11 cellular contexts compared by ENCODE assay signal in the genomic region with DNA sequence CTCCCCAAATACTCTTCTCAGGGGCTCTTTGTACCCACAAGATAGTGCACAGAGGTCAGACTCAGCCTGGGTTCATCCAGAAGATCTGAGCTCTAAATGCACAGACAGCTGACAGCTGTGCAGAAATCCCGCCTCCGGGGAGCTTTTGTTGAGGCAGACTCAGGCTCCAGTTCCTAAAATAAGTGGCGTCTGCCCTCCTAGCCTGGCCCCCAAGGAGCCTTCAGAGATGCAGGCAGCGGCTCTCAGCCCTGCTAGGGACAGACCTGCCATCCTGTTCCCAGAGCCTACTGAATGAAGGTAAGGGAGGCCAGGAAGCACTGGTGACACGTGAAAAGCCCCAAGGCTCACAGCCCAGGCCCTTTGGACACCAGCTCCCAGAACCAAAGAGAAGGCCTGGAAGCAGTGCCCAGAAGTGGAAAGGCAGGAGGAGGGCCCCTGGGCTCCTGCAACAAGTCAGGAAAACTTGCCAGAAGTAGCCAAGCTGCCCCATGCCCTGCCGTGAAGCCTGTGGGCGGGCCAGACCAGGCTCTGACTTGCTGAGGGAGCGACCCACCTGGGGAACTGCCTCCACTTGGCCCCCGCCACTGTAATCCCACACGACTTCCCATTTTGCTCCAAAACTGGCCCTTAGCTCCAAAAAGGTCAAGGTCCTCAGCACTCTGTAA. TPM values are rescaled to one million over a fixed set of nuclear protein-coding genes. Genes with fewer than 3 reads are reported as not detected.
DNase-seq lines count a peak whose midpoint lies in the region; ATAC-seq and TF ChIP-seq lines count a peak whose summit lies in the region.
"Had no signal": no experiment of that assay in that cellular context is flagged by ENCODE, and none has a peak within 500 bp of the region (broad histone marks: within the 10 kb centered on the region; RNA-seq: fewer than 3 reads in every experiment).

No MANE protein-coding gene starts in this region.

- TF ChIP-seq POLR2A in heart left ventricle (IDR thresholded peaks at IDR 0.05): no peak

- no peaks in the 10 kb centered on the region for H3K79me1 ChIP-seq in trophoblast cell (ENCODE audit: low read length)

- H3K27me3 ChIP-seq in heart left ventricle (no peaks in the 10 kb centered on the region), heart right ventricle (no peaks in the 10 kb centered on the region), trophoblast cell (ENCODE audit: insufficient read depth, low read length) (no peaks in the 10 kb centered on the region), aorta (ENCODE audit: control insufficient read depth in 1 of 2, insufficient read depth in 2 of 2, low read length in 1 of 2) (no peaks in the 10 kb centered on the region)

- H3K4ac ChIP-seq in trophoblast cell (ENCODE audit: low read depth, low read length): no peak overlapping the region

- H2AFZ ChIP-seq in trophoblast cell (ENCODE audit: insufficient read depth, low read length, poor library complexity): no peak overlapping the region

- no peak overlapping the region for H2AK5ac ChIP-seq in trophoblast cell (ENCODE audit: low read length)

- H2BK5ac ChIP-seq in trophoblast cell (ENCODE audit: low read depth, low read length, poor library complexity): no peak overlapping the region

- H3K18ac ChIP-seq in trophoblast cell (ENCODE audit: low read length): peak overlapping the region; percentile 12

- H3K9me3 ChIP-seq in heart left ventricle (no peaks in the 10 kb centered on the region), heart right ventricle (no peaks in the 10 kb centered on the region), trophoblast cell (ENCODE audit: insufficient read depth, low read depth, low read length) (no peaks in the 10 kb centered on the region), aorta (ENCODE audit: control insufficient read depth, low read length) (no peaks in the 10 kb centered on the region)

- peaks cover 24 to 95% (median 80%) of the 10 kb centered on the region in 12 donors for H3K4me1 ChIP-seq in heart left ventricle
- peaks cover 49 to 100% (median 83%) of the 10 kb centered on the region in 9 donors for H3K4me1 ChIP-seq in heart right ventricle
- no peaks in the 10 kb centered on the region for H3K4me1 ChIP-seq in trophoblast cell (ENCODE audit: control insufficient read depth in 1 of 2, insufficient read depth in 2 of 2, low read length in 2 of 2)
- peaks cover 0 to 7% of the 10 kb centered on the region in 2 donors for H3K4me1 ChIP-seq in aorta (ENCODE audit: control insufficient read depth in 1 of 2, insufficient read depth in 2 of 2, low read length in 2 of 2)

- no peak overlapping the region for H3K23ac ChIP-seq in trophoblast cell (ENCODE audit: low read length)

- H4K12ac ChIP-seq in trophoblast cell (ENCODE audit: low read depth, low read length): no peak overlapping the region

- no peak overlapping the region for H3K9ac ChIP-seq in trophoblast cell (ENCODE audit: low read length)

- no peaks in the 10 kb centered on the region for H3K79me2 ChIP-seq in trophoblast cell (ENCODE audit: control insufficient read depth, insufficient read depth, low read length, poor library complexity)

- ATAC-seq in heart left ventricle: peak in 1 of 4 donors; percentile 8
- no peak for ATAC-seq in left cardiac atrium
- peak in 7 of 8 donors; percentile 1 to 23 (median 11) for ATAC-seq in heart right ventricle
- ATAC-seq in aorta (ENCODE audit: low FRiP score): peak; percentile 47
- ATAC-seq in GM18868 (IDR thresholded peaks at IDR 0.05; ENCODE audit: unreplicated experiment): no peak

- no peak overlapping the region for H2BK12ac ChIP-seq in trophoblast cell (ENCODE audit: low read length)

- H3K4me2 ChIP-seq in trophoblast cell (ENCODE audit: low read length): no peak overlapping the region

- no peak overlapping the region for H3K4me3 ChIP-seq in heart left ventricle
- no peak overlapping the region for H3K4me3 ChIP-seq in heart right ventricle
- no peak overlapping the region for H3K4me3 ChIP-seq in trophoblast cell (ENCODE audit: low read depth, low read length)
- H3K4me3 ChIP-seq in aorta (ENCODE audit: low read length in 2 of 2): no peak overlapping the region

- H3K14ac ChIP-seq in trophoblast cell (ENCODE audit: low read length): no peak overlapping the region

- WGBS in heart left ventricle, 4 donors: 52 to 60% (median 56%) methylated on average over 8 to 10 of the region's 10 CpGs
- WGBS in heart right ventricle, 2 donors: 52 to 56% methylated on average over 10 of the region's 10 CpGs
- WGBS in trophoblast cell (ENCODE audit: extremely low coverage, insufficient coverage, insufficient read length): no CpG with 5 or more reads among the region's 10 CpGs
- WGBS in aorta, 2 donors: 29 to 31% methylated on average over 10 of the region's 10 CpGs

- H4K91ac ChIP-seq in trophoblast cell (ENCODE audit: low read depth, low read length): no peak overlapping the region

- TF ChIP-seq CTCF in heart left ventricle (IDR thresholded peaks at IDR 0.05) (no peak), heart right ventricle (IDR thresholded peaks at IDR 0.05) (no peak)

- DNase-seq in heart left ventricle (peak in 1 of 5 donors; percentile 48), left cardiac atrium (no peak), heart right ventricle (no peak), trophoblast cell (no peak), aorta (no peak), AG20443 (ENCODE audit: low spot score) (no peak), Kasumi-1 (lab: John Stamatoyannopoulos, UW) (no peak)
- DNase-seq: activated T-cell treated with anti-CD3 and anti-CD28 coated beads, Interleukin-2, amount 50 U/mL, for 1 hour; HCEC 1CT; naive B cell had no signal

- intact Hi-C loops in heart left ventricle (cut with DNase I): loop anchor here in 4 of 10 donors (5.0 to 10.0 kb wide), 5 partner anchors 41 to 107 kb away; partner anchors contain the start of gene PACSIN2 (in 2 of the 4)
- intact Hi-C loops in left cardiac atrium (cut with DNase I): loop anchor here in 1 of 2 donors (10.0 kb wide), 1 partner anchor 57 kb away; no protein-coding TSS in a partner anchor
- intact Hi-C loops in heart right ventricle (cut with DNase I): loop anchor here in 3 of 10 donors (10.0 kb wide), 2 partner anchors 57 to 107 kb away; partner anchors contain the start of gene PACSIN2 (in 1 of the 3)
- intact Hi-C loops in aorta (cut with DNase I): loop anchor here in 1 of 2 donors (5.0 to 10.0 kb wide), 3 partner anchors 34 to 107 kb away; partner anchors contain the start of gene PACSIN2

- H2BK120ac ChIP-seq in trophoblast cell (ENCODE audit: insufficient read depth, low read length, poor library complexity): no peak overlapping the region

- peaks cover 0 to 22% (median 0%) of the 10 kb centered on the region in 9 donors for H3K36me3 ChIP-seq in heart left ventricle
- peaks cover 0 to 26% (median 0%) of the 10 kb centered on the region in 9 donors for H3K36me3 ChIP-seq in heart right ventricle
- H3K36me3 ChIP-seq in trophoblast cell (ENCODE audit: control insufficient read depth in 1 of 2, insufficient read depth in 2 of 2, low read length in 2 of 2): peaks cover 24 to 36% of the 10 kb centered on the region in 2 experiments
- H3K36me3 ChIP-seq in aorta (ENCODE audit: control insufficient read depth in 1 of 2, insufficient read depth in 2 of 2, low read length in 1 of 2): no peaks in the 10 kb centered on the region

- peak overlapping the region; percentile 8 to 85 (median 75) for H3K27ac ChIP-seq in heart left ventricle
- H3K27ac ChIP-seq in heart right ventricle: peak overlapping the region; percentile 32 to 86 (median 74)
- H3K27ac ChIP-seq in trophoblast cell (ENCODE audit: low read depth, low read length): no peak overlapping the region
- peak overlapping the region; percentile 53 to 62 for H3K27ac ChIP-seq in aorta (ENCODE audit: low read depth in 1 of 2, low read length in 2 of 2)

- no peak overlapping the region for H4K8ac ChIP-seq in trophoblast cell (ENCODE audit: low read depth, low read length)

RNA-seq across cellular contexts. Expression of gene ARFGAP3, which starts 51.1 kb away (rescaled TPM):
- total RNA-seq in heart left ventricle: 10 to 100 TPM; 15.4 to 30.9 (median 25.1) TPM
- polyA plus RNA-seq in heart left ventricle: 10 to 100 TPM; 13.3 to 34.0 TPM
- 10 to 100 TPM; 21.2 to 39.8 TPM for total RNA-seq in left cardiac atrium
- 10 to 100 TPM; 10.6 to 29.4 (median 23.2) TPM for total RNA-seq in heart right ventricle
- polyA plus RNA-seq in heart right ventricle: 10 to 100 TPM; 21.9 to 24.4 TPM
- 35.4 and 35.7 TPM in 2 replicates for polyA plus RNA-seq in trophoblast cell (2013)
- 10 to 100 TPM; 45.9 to 60.5 TPM for total RNA-seq in aorta
- 10 to 100 TPM; 40.1 to 43.7 TPM for polyA plus RNA-seq in aorta

Comparison
In these comparisons a context has a peak if more than half of its experiments do, and no peak if none do; other contexts are left out.
1. ATAC-seq: peak in heart right ventricle (7 of 8) and aorta (single experiment); none in left cardiac atrium (0 of 2) and GM18868 (single experiment).